27 cellular contexts compared by ENCODE assay signal in the genomic region with DNA sequence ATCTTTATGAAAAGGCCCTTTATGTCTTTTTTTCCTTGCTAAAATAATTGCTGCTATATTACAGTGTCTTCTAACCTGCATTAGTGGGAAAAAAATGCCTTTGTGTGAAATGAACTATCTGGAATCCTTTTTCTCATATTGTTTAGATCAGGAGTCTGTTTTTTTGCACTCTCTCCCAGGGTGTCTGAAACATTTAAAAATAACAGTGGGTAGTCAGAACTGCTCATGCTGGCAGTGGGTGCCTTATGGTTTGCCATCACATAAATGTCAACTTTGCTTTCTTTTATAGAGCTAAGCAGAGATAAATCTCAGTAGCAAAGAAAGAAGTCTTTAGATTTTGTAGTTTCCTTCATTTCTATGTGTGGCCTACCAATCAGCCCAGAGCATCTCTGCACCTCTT.
A peak's percentile ranks its signal among the peaks of the same experiment; 100 is the strongest.
DNase-seq lines count a peak whose midpoint lies in the region; ATAC-seq and TF ChIP-seq lines count a peak whose summit lies in the region.
"Had no signal": no experiment of that assay in that cellular context is flagged by ENCODE, and none has a peak within 500 bp of the region (broad histone marks: within the 10 kb centered on the region; RNA-seq: fewer than 3 reads in every experiment).

No MANE protein-coding gene starts in this region.

- H3K4me3 ChIP-seq in AG10803 (ENCODE audit: low read length) (no peak overlapping the region), IMR-90 (ENCODE audit: insufficient read depth, low read depth, low read length) (no peak overlapping the region), fibroblast of lung (replicated peaks in 1 of 4; ENCODE audit: control extremely low read depth in 1 of 4, insufficient read depth in 1 of 4, low read depth in 3 of 4, low read length in 4 of 4) (no peak overlapping the region), lower leg skin (ENCODE audit: low read depth, poor library complexity, severe bottlenecking) (no peak overlapping the region)
- H3K4me3 ChIP-seq: SJSA1 had no signal

- dilution Hi-C loops in IMR-90 (cut with HindIII; ENCODE audit: low sequenced_read_pairs, unreplicated experiment): no loop called here

- peaks cover 12% of the 10 kb centered on the region for H3K4me1 ChIP-seq in IMR-90 (ENCODE audit: control insufficient read depth, insufficient read depth, low read length)
- H3K4me1 ChIP-seq in fibroblast of lung (ENCODE audit: control insufficient read depth, extremely low read depth, insufficient read depth, low read length): peaks cover 16% of the 10 kb centered on the region
- H3K4me1 ChIP-seq: Caco-2, SJSA1 had no signal

- no peak overlapping the region for H2AK5ac ChIP-seq in IMR-90 (ENCODE audit: low read depth, low read length)

- peaks cover 31% of the 10 kb centered on the region for H3K4me1 Mint-ChIP-seq in nephron progenitor cell

- H3K36me3 ChIP-seq in IMR-90 (ENCODE audit: control insufficient read depth, insufficient read depth, low read length): no peaks in the 10 kb centered on the region
- no peaks in the 10 kb centered on the region for H3K36me3 ChIP-seq in fibroblast of lung (ENCODE audit: control insufficient read depth, insufficient read depth, low read length)
- H3K36me3 ChIP-seq: SJSA1 had no signal

- no TSS peak for BruUV-seq in IMR-90 (replicated peaks; lab: Mats Ljungman, UMichigan)

- H3K23ac ChIP-seq in IMR-90 (ENCODE audit: low read depth, low read length): no peak overlapping the region

- no peak overlapping the region for H2AK9ac ChIP-seq in IMR-90 (replicated peaks; ENCODE audit: low read depth, low read length, poor library complexity)

- no peak overlapping the region for H2BK15ac ChIP-seq in IMR-90 (ENCODE audit: low read depth, low read length)

- H3K27me3 Mint-ChIP-seq in nephron progenitor cell (ENCODE audit: low read depth, poor library complexity): peaks cover 7% of the 10 kb centered on the region
- H3K27me3 Mint-ChIP-seq: CD4-positive, alpha-beta memory T cell had no signal

- CTCF ChIA-PET in IMR-90 (lab: Yijun Ruan, JAX): no interaction called here

- H4K91ac ChIP-seq in IMR-90 (ENCODE audit: insufficient read depth, low read depth, low read length): no peak overlapping the region

- POLR2A ChIA-PET in IMR-90 (lab: Charles Lee; ENCODE audit: unreplicated experiment): no interaction called here

- no peak overlapping the region for H3K14ac ChIP-seq in IMR-90 (replicated peaks; ENCODE audit: low read depth, low read length)

- peak; percentile 56 for ATAC-seq in IMR-90 (ENCODE audit: low read depth)
- ATAC-seq: PC-3 had no signal

- TF ChIP-seq POLR2A in IMR-90 (IDR thresholded peaks at IDR 0.05; ENCODE audit: low read depth, low read length): no peak
- no peak for TF ChIP-seq POLR2A in lower leg skin (IDR thresholded peaks at IDR 0.05)

- H2BK120ac ChIP-seq in IMR-90 (ENCODE audit: low read depth, low read length): peak overlapping the region; percentile 32; the same call in 1 of the 2 replicates

- in situ Hi-C loops in IMR-90 (cut with MboI; ENCODE audit: low sequenced_read_pairs): no loop called here

- peak overlapping the region; percentile 20 for H2BK5ac ChIP-seq in IMR-90 (ENCODE audit: low read depth, low read length, poor library complexity, severe bottlenecking)

- H4K20me1 ChIP-seq in IMR-90 (ENCODE audit: insufficient read depth, low read length): no peaks in the 10 kb centered on the region
- H4K20me1 ChIP-seq in fibroblast of lung (ENCODE audit: control insufficient read depth, extremely low read depth, insufficient read depth, low read length): no peaks in the 10 kb centered on the region

- intact Hi-C loops in IMR-90 (cut with micrococcal nuclease) (no loop called here), lower leg skin (cut with DNase I; ENCODE audit: low total_unique reads) (no loop called here)

- H3K27me3 ChIP-seq in IMR-90 (ENCODE audit: control insufficient read depth, insufficient read depth, low read length): no peaks in the 10 kb centered on the region
- no peaks in the 10 kb centered on the region for H3K27me3 ChIP-seq in fibroblast of lung (ENCODE audit: control insufficient read depth, insufficient read depth, low read length)
- H3K27me3 ChIP-seq: SJSA1 had no signal

- peak overlapping the region; percentile 54; the same call in 1 of the 2 replicates for H4K5ac ChIP-seq in IMR-90 (ENCODE audit: low read depth, low read length)

- peak; percentile 48 for DNase-seq in AG10803 (ENCODE audit: low read depth)
- no peak for DNase-seq in IMR-90
- DNase-seq in fibroblast of lung (ENCODE audit: low read depth in 2 of 2): no peak
- DNase-seq in nephron progenitor cell: no peak
- no peak for DNase-seq in lower leg skin (ENCODE audit: low spot score in 2 of 2)
- no peak for DNase-seq in epidermal melanocyte (ENCODE audit: insufficient read length, low spot score)
- no peak for DNase-seq in putamen (ENCODE audit: low spot score)
- DNase-seq in activated naive CD4-positive, alpha-beta T cell (lab: John Stamatoyannopoulos, UW): no peak
- DNase-seq: AML-193; C1 segment of cervical spinal cord; Caco-2; CD4-positive, alpha-beta memory T cell; DMS79 treated with DMSO at 0.1 percent for 48 hours; Karpas-422; NCI-H1092; NCI-H1417 treated with DMSO at 0.1 percent for 48 hours; NCI-H1694 treated with DMSO at 0.1 percent for 48 hours; NCI-H2081; NCI-H2171; NCI-H446 treated with DMSO at 0.1 percent for 48 hours; NCI-H526; NCI-H82; NK-92 treated with Interleukin-12 subunit alpha and Interleukin-12 subunit beta, amount 100 ng/mL, for 24 hours; PC-3; Right ventricle myocardium superior; RPMI8226 had no signal

- no peak overlapping the region for H3K27ac ChIP-seq in IMR-90 (ENCODE audit: insufficient read depth, low read length)
- peak overlapping the region; percentile 59 for H3K27ac ChIP-seq in fibroblast of lung (ENCODE audit: insufficient read depth, low read length)
- H3K27ac ChIP-seq: SJSA1 had no signal

- peak overlapping the region; percentile 8; the same call in 1 of the 2 replicates for H2BK20ac ChIP-seq in IMR-90 (ENCODE audit: low read depth, low read length)

- TF ChIP-seq CTCF in AG10803 (conservative IDR thresholded peaks at IDR 0.05; ENCODE audit: low read length) (no peak), IMR-90 (conservative IDR thresholded peaks at IDR 0.05; ENCODE audit: low read depth, low read length) (no peak), fibroblast of lung (conservative IDR thresholded peaks at IDR 0.05 in 1 of 2, IDR thresholded peaks at IDR 0.05 in 1 of 2; ENCODE audit: low read depth in 1 of 2, low read length in 2 of 2) (no peak), nephron progenitor cell (IDR thresholded peaks at IDR 0.05) (no peak), lower leg skin (IDR thresholded peaks at IDR 0.05) (no peak)

- no peaks in the 10 kb centered on the region for H3K79me1 ChIP-seq in IMR-90 (ENCODE audit: low read depth in 1 of 2, low read length in 2 of 2)

- H4K8ac ChIP-seq in IMR-90 (ENCODE audit: low read depth in 2 of 2, low read length in 2 of 2): peak overlapping the region; percentile 33 to 62; a peak in 2 of 4 replicates

- H3K9me1 ChIP-seq in IMR-90 (ENCODE audit: insufficient read depth, low read length): no peaks in the 10 kb centered on the region

- H3K4me3 Mint-ChIP-seq in nephron progenitor cell: no peak overlapping the region
- H3K4me3 Mint-ChIP-seq: CD4-positive, alpha-beta memory T cell had no signal

- H2AFZ ChIP-seq in IMR-90 (replicated peaks; ENCODE audit: low read length, poor library complexity) (no peak overlapping the region), fibroblast of lung (ENCODE audit: low read length) (no peak overlapping the region)

- no peaks in the 10 kb centered on the region for H3K9me3 ChIP-seq in IMR-90 (ENCODE audit: control insufficient read depth, insufficient read depth, low read length)
- H3K9me3 ChIP-seq in fibroblast of lung (ENCODE audit: control insufficient read depth, insufficient read depth, low read depth, low read length): no peaks in the 10 kb centered on the region
- H3K9me3 ChIP-seq: Caco-2, SJSA1 had no signal

- H3K4ac ChIP-seq in IMR-90 (ENCODE audit: low read depth, low read length): no peak overlapping the region

- no peaks in the 10 kb centered on the region for H3K79me2 ChIP-seq in fibroblast of lung (ENCODE audit: control insufficient read depth, insufficient read depth, low read length)

- peak overlapping the region; percentile 29; the same call in 1 of the 2 replicates for H3K18ac ChIP-seq in IMR-90 (ENCODE audit: low read depth, low read length)

- H3K36me3 Mint-ChIP-seq in nephron progenitor cell (ENCODE audit: low read depth): no peaks in the 10 kb centered on the region
- H3K36me3 Mint-ChIP-seq: CD4-positive, alpha-beta memory T cell had no signal

- no peak overlapping the region for H3K56ac ChIP-seq in IMR-90 (ENCODE audit: extremely low read depth, insufficient read depth, low read length)

- TF ChIP-seq RAD21 in IMR-90 (IDR thresholded peaks at IDR 0.05; ENCODE audit: low read length): no peak

- no peak overlapping the region; the same call in 1 of the 2 replicates for H3K4me2 ChIP-seq in IMR-90 (ENCODE audit: low read depth, low read length)
- no peak overlapping the region for H3K4me2 ChIP-seq in fibroblast of lung (ENCODE audit: extremely low read depth, insufficient read depth, low read length)

- H3K27ac Mint-ChIP-seq in nephron progenitor cell: peak overlapping the region; percentile 8
- H3K27ac Mint-ChIP-seq: CD4-positive, alpha-beta memory T cell had no signal

- peaks cover 13% of the 10 kb centered on the region for H3K9me3 Mint-ChIP-seq in nephron progenitor cell

- H3K9ac ChIP-seq in IMR-90 (ENCODE audit: low read depth, low read length) (no peak overlapping the region), fibroblast of lung (ENCODE audit: insufficient read depth, low read length) (no peak overlapping the region)

TF ChIP-seq in IMR-90, 13 proteins besides CTCF, POLR2A, EP300 and RAD21 (continues in another document):
- TF ChIP-seq MXI1 (IDR thresholded peaks at IDR 0.05; ENCODE audit: borderline replicate concordance, low read depth, low read length) (no peak), MAFK (IDR thresholded peaks at IDR 0.05; ENCODE audit: low read depth, low read length) (no peak), BHLHE40 (IDR thresholded peaks at IDR 0.05; ENCODE audit: low read depth, low read length) (no peak), NFE2L2 (IDR thresholded peaks at IDR 0.05; ENCODE audit: low read depth, low read length) (no peak), CHD1 (IDR thresholded peaks at IDR 0.05; ENCODE audit: low read depth, low read length) (no peak), CEBPB (IDR thresholded peaks at IDR 0.05; ENCODE audit: low read depth, low read length) (no peak), RCOR1 (IDR thresholded peaks at IDR 0.05; ENCODE audit: insufficient replicate concordance, low read length) (no peak)
- TF ChIP-seq, protein P1, sequence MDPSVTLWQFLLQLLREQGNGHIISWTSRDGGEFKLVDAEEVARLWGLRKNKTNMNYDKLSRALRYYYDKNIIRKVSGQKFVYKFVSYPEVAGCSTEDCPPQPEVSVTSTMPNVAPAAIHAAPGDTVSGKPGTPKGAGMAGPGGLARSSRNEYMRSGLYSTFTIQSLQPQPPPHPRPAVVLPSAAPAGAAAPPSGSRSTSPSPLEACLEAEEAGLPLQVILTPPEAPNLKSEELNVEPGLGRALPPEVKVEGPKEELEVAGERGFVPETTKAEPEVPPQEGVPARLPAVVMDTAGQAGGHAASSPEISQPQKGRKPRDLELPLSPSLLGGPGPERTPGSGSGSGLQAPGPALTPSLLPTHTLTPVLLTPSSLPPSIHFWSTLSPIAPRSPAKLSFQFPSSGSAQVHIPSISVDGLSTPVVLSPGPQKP (IDR thresholded peaks at IDR 0.05; ENCODE audit: borderline replicate concordance, low read depth, low read length): no peak
